Comparison of ENCODE assay signal across 23 cellular contexts in the genomic region with DNA sequence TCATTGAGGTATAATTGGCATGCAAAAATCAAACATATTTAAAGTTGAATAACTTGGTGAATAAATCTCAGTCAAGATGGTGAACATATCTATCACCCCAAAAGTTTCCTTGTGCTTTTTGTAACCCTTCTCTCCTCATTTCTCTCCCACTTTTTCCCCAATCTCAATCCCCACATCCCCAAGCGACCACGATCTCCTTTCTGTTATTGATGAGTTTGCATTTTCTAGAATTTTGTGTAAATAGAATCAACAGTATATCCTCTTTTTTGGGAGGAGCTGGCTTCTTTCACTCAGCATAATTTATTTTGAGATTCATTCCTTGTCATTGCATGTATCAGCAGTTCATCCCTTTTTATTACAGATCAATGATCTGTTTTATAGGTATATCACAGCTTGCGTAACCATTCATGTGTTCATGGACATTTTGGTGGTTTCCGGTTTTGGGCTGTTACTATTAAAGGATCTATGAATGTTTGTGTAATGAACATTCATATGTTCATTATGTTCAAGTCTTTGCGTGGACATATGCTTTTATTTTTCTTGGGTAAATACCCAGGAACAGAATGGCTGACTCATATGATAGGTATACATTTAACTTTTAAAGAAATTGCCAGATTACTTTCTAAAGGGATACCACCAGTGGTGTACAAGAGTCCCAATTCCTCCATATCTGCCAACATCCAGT.
DNase-seq lines count a peak whose midpoint lies in the region; ATAC-seq, FAIRE-seq and TF ChIP-seq lines count a peak whose summit lies in the region.
"Had no signal": no experiment of that assay in that cellular context is flagged by ENCODE, and none has a peak within 500 bp of the region (broad histone marks: within the 10 kb centered on the region; RNA-seq: fewer than 3 reads in every experiment).

No MANE protein-coding gene starts in this region.

- POLR2A ChIA-PET in MCF 10A (lab: Yijun Ruan, JAX): interaction anchor here (0.9 to 1.1 kb wide), 3 partner anchors 11 to 79 kb away, joined by 3 to 5 read pairs (median 4); a partner anchor contains a TSS

- no peaks in the 10 kb centered on the region for H3K4me1 ChIP-seq in breast epithelium
- H3K4me1 ChIP-seq in astrocyte (ENCODE audit: insufficient read depth, low read length): peaks cover 22% of the 10 kb centered on the region
- H3K4me1 ChIP-seq in Peyer's patch: no peaks in the 10 kb centered on the region
- H3K4me1 ChIP-seq: testis had no signal

- no peak for FAIRE-seq in astrocyte (lab: Jason Lieb, UNC)

- H3K4me1 Mint-ChIP-seq in MCF 10A (ENCODE audit: insufficient read depth, unreplicated experiment) (peaks cover 30% of the 10 kb centered on the region), astrocyte (ENCODE audit: low read depth, unreplicated experiment) (no peaks in the 10 kb centered on the region), natural killer cell (peaks cover 8 to 14% of the 10 kb centered on the region in 2 donors)
- H3K4me1 Mint-ChIP-seq: CD14-positive monocyte had no signal

- H4K20me1 ChIP-seq in astrocyte (ENCODE audit: insufficient read depth, low read length): no peaks in the 10 kb centered on the region

- no peak for ATAC-seq in GM21390 (IDR thresholded peaks at IDR 0.05; ENCODE audit: unreplicated experiment)
- ATAC-seq in natural killer cell: no peak
- ATAC-seq: natural killer cell treated with Interleukin-12 subunit alpha and Interleukin-12 subunit beta and Interleukin-15 and Interleukin-18, amount 100 ng/mL, for 72 hours had no signal

- H3K4me3 Mint-ChIP-seq in MCF 10A (ENCODE audit: unreplicated experiment) (peak overlapping the region; percentile 46), astrocyte (ENCODE audit: unreplicated experiment) (no peak overlapping the region), natural killer cell (no peak overlapping the region)
- H3K4me3 Mint-ChIP-seq: activated naive CD4-positive, alpha-beta T cell treated with anti-CD3 and anti-CD28 coated beads for 36 hours; CD14-positive monocyte; natural killer cell treated with Interleukin-12 subunit alpha and Interleukin-12 subunit beta and Interleukin-15 and Interleukin-18, amount 100 ng/mL, for 72 hours had no signal

- TF ChIP-seq POLR2A in breast epithelium (IDR thresholded peaks at IDR 0.05): no peak
- TF ChIP-seq POLR2A in Peyer's patch (IDR thresholded peaks at IDR 0.05): no peak

- CTCF ChIA-PET in MCF 10A (lab: Yijun Ruan, JAX): interaction anchor here (0.6 to 2.1 kb wide), 4 partner anchors 25 to 254 kb away, joined by 4 to 7 read pairs (median 4); no protein-coding TSS in a partner anchor

- H3K9me3 Mint-ChIP-seq in MCF 10A (ENCODE audit: unreplicated experiment): peaks cover 7% of the 10 kb centered on the region
- peaks cover 5% of the 10 kb centered on the region for H3K9me3 Mint-ChIP-seq in astrocyte (ENCODE audit: unreplicated experiment)
- peaks cover 0 to 3% of the 10 kb centered on the region in 2 donors for H3K9me3 Mint-ChIP-seq in natural killer cell
- H3K9me3 Mint-ChIP-seq: natural killer cell treated with Interleukin-12 subunit alpha and Interleukin-12 subunit beta and Interleukin-15 and Interleukin-18, amount 100 ng/mL, for 72 hours had no signal

- H3K36me3 Mint-ChIP-seq in MCF 10A (ENCODE audit: insufficient read depth, unreplicated experiment): no peaks in the 10 kb centered on the region
- peaks cover 2% of the 10 kb centered on the region for H3K36me3 Mint-ChIP-seq in astrocyte (ENCODE audit: low read depth, unreplicated experiment)
- H3K36me3 Mint-ChIP-seq in natural killer cell: no peaks in the 10 kb centered on the region
- H3K36me3 Mint-ChIP-seq: CD14-positive monocyte; natural killer cell treated with Interleukin-12 subunit alpha and Interleukin-12 subunit beta and Interleukin-15 and Interleukin-18, amount 100 ng/mL, for 72 hours had no signal

- H3K79me2 ChIP-seq in astrocyte (ENCODE audit: insufficient read depth, low read length): no peaks in the 10 kb centered on the region

- no peak for TF ChIP-seq CTCF in MCF 10A (IDR thresholded peaks at IDR 0.05; ENCODE audit: unreplicated experiment)
- no peak for TF ChIP-seq CTCF in breast epithelium (IDR thresholded peaks at IDR 0.05)
- no peak for TF ChIP-seq CTCF in astrocyte (IDR thresholded peaks at IDR 0.05; ENCODE audit: insufficient read depth, low read depth, low read length)
- TF ChIP-seq CTCF in fibroblast of mammary gland (conservative IDR thresholded peaks at IDR 0.05; ENCODE audit: control insufficient read depth, insufficient read depth, low read depth, low read length): no peak
- TF ChIP-seq CTCF in Peyer's patch (IDR thresholded peaks at IDR 0.05): no peak
- no peak for TF ChIP-seq CTCF in natural killer cell (IDR thresholded peaks at IDR 0.05)

- H3K27ac Mint-ChIP-seq in MCF 10A (ENCODE audit: low read depth, unreplicated experiment) (peak overlapping the region; percentile 61), astrocyte (ENCODE audit: unreplicated experiment) (no peak overlapping the region), natural killer cell (no peak overlapping the region)
- H3K27ac Mint-ChIP-seq: activated naive CD4-positive, alpha-beta T cell treated with anti-CD3 and anti-CD28 coated beads for 36 hours; natural killer cell treated with Interleukin-12 subunit alpha and Interleukin-12 subunit beta and Interleukin-15 and Interleukin-18, amount 100 ng/mL, for 72 hours; progenitor cell of endocrine pancreas had no signal

- no peak overlapping the region for H3K9ac ChIP-seq in astrocyte (ENCODE audit: low read length)

- DNase-seq in MCF 10A (ENCODE audit: unreplicated experiment): peak; percentile 82
- DNase-seq in breast epithelium (ENCODE audit: low spot score in 2 of 2): no peak
- DNase-seq in astrocyte (ENCODE audit: low read depth): peak; percentile 65
- DNase-seq in fibroblast of mammary gland (ENCODE audit: low read depth): peak; percentile 81
- no peak for DNase-seq in Peyer's patch
- DNase-seq in natural killer cell: no peak
- no peak for DNase-seq in H7
- DNase-seq: activated CD4-positive, alpha-beta T cell treated with anti-CD3 and anti-CD28 coated beads, Interleukin-2, amount 50 U/mL, for 4 hours; activated naive CD4-positive, alpha-beta T cell treated with anti-CD3 and anti-CD28 coated beads for 36 hours; activated T-cell treated with anti-CD3 and anti-CD28 coated beads for 4 hours; DND-41; foreskin melanocyte; GOT3; mesendoderm; NCI-H2081 treated with DMSO at 0.1 percent for 48 hours; NCI-H524; SHP77; testis had no signal

- intact Hi-C loops in MCF 10A (cut with micrococcal nuclease): no loop called here
- intact Hi-C loops in breast epithelium (cut with DNase I; ENCODE audit: low total_unique reads): no loop called here
- intact Hi-C loops in natural killer cell (cut with micrococcal nuclease): no loop called here

- no peak overlapping the region for H2AFZ ChIP-seq in astrocyte (ENCODE audit: low read depth, low read length)

- no peaks in the 10 kb centered on the region for H3K27me3 ChIP-seq in breast epithelium
- no peaks in the 10 kb centered on the region for H3K27me3 ChIP-seq in astrocyte (ENCODE audit: insufficient read depth, low read length)
- H3K27me3 ChIP-seq in Peyer's patch: no peaks in the 10 kb centered on the region
- no peaks in the 10 kb centered on the region for H3K27me3 ChIP-seq in H7 (ENCODE audit: control insufficient read depth, insufficient read depth, low read length)
- H3K27me3 ChIP-seq: testis had no signal

- H3K4me3 ChIP-seq in breast epithelium (no peak overlapping the region), astrocyte (ENCODE audit: insufficient read depth, low read depth, low read length) (no peak overlapping the region), fibroblast of mammary gland (ENCODE audit: control insufficient read depth, low read depth, low read length) (no peak overlapping the region), Peyer's patch (no peak overlapping the region), H7 (ENCODE audit: insufficient read depth, low read depth, low read length) (no peak overlapping the region)
- H3K4me3 ChIP-seq: testis had no signal

- H3K9me3 ChIP-seq in breast epithelium: peaks cover under 1 to 7% of the 10 kb centered on the region in 2 donors
- H3K9me3 ChIP-seq in astrocyte (ENCODE audit: insufficient read depth, low read depth, low read length): no peaks in the 10 kb centered on the region
- H3K9me3 ChIP-seq in Peyer's patch: no peaks in the 10 kb centered on the region
- H3K9me3 ChIP-seq: testis had no signal

- H3K27ac ChIP-seq in breast epithelium (no peak overlapping the region), astrocyte (ENCODE audit: low read depth, low read length) (no peak overlapping the region), Peyer's patch (no peak overlapping the region)
- H3K27ac ChIP-seq: 22Rv1, testis had no signal

- H3K27me3 Mint-ChIP-seq in MCF 10A (ENCODE audit: insufficient read depth, unreplicated experiment) (no peaks in the 10 kb centered on the region), astrocyte (ENCODE audit: low read depth, unreplicated experiment) (peaks cover 4% of the 10 kb centered on the region), natural killer cell (ENCODE audit: low read depth in 2 of 2) (peaks cover under 1 to 3% of the 10 kb centered on the region in 2 donors)
- H3K27me3 Mint-ChIP-seq: progenitor cell of endocrine pancreas had no signal

- H3K36me3 ChIP-seq in breast epithelium (no peaks in the 10 kb centered on the region), astrocyte (ENCODE audit: insufficient read depth, low read length) (no peaks in the 10 kb centered on the region), Peyer's patch (no peaks in the 10 kb centered on the region), H7 (replicated peaks; ENCODE audit: control insufficient read depth, insufficient read depth, low read length) (no peaks in the 10 kb centered on the region)

- BruUV-seq in MCF 10A (replicated peaks; lab: Mats Ljungman, UMichigan): no TSS peak

- H3K4me2 ChIP-seq in astrocyte (ENCODE audit: low read length): peak overlapping the region; percentile 55

Comparison
In these comparisons a context has a peak if more than half of its experiments do, and no peak if none do; other contexts are left out.
1. DNase-seq: peak in MCF 10A (single experiment), astrocyte (single experiment) and fibroblast of mammary gland (single experiment); none in breast epithelium (0 of 2), Peyer's patch (0 of 3), natural killer cell (single experiment) and H7 (single experiment).